Comparison of ENCODE assay signal across 25 cellular contexts in genomic region chr2:127737892-127738291, GRCh38. TPM values are rescaled to one million over a fixed set of nuclear protein-coding genes. Genes with fewer than 3 reads are reported as not detected.
DNase-seq lines count a peak whose midpoint lies in the region; ATAC-seq, FAIRE-seq and TF ChIP-seq lines count a peak whose summit lies in the region.
"Had no signal": no experiment of that assay in that cellular context is flagged by ENCODE, and none has a peak within 500 bp of the region (broad histone marks: within the 10 kb centered on the region; RNA-seq: fewer than 3 reads in every experiment).

No MANE protein-coding gene starts in this region.

- peaks cover 44% of the 10 kb centered on the region for H3K36me3 Mint-ChIP-seq in activated T-cell treated with anti-CD3 and anti-CD28 coated beads, Interleukin-2, amount 50 U/mL, for 4 hours (ENCODE audit: insufficient read depth)
- H3K36me3 Mint-ChIP-seq in effector memory CD8-positive, alpha-beta T cell (ENCODE audit: insufficient read depth), result peaks cover 5% of the 10 kb centered on the region
- peaks cover 31 to 42% of the 10 kb centered on the region in 2 donors for H3K36me3 Mint-ChIP-seq in CD4-positive, alpha-beta memory T cell
- no peaks in the 10 kb centered on the region for H3K36me3 Mint-ChIP-seq in glutamatergic neuron (ENCODE audit: unreplicated experiment)

- POLR2A ChIA-PET in CD4-positive, alpha-beta memory T cell (lab: Charles Lee; ENCODE audit: partially characterized antibody), result no interaction called here

- H3K4me3 ChIP-seq in pancreas, result no peak overlapping the region
- no peak overlapping the region for H3K4me3 ChIP-seq in CD4-positive, alpha-beta memory T cell (ENCODE audit: low read length in 2 of 2)
- H3K4me3 ChIP-seq: adrenal gland, BLaER1, left ventricle myocardium inferior, suprapubic skin had no signal

- no peak for DNase-seq in activated T-cell treated with anti-CD3 and anti-CD28 coated beads, Interleukin-2, amount 50 U/mL, for 4 hours
- DNase-seq in activated T-cell treated with anti-CD3 and anti-CD28 coated beads for 4 hours, result no peak
- no peak for DNase-seq in effector memory CD8-positive, alpha-beta T cell
- no peak for DNase-seq in pancreas
- DNase-seq in CD4-positive, alpha-beta memory T cell, result no peak
- no peak for DNase-seq in glutamatergic neuron
- no peak for DNase-seq in NCI-H526 treated with DMSO at 0.1 percent for 48 hours (lab: John Stamatoyannopoulos, UW)
- DNase-seq: ACHN, activated gamma-delta T cell treated with Interleukin-2 at 50 U/mL for 16 hours, adrenal gland, head of caudate nucleus, Karpas-422, left ventricle myocardium inferior, midbrain, MV-4-11, NCI-H748 treated with DMSO at 0.1 percent for 48 hours, nephron progenitor cell, SHP77 had no signal

- ATAC-seq in activated T-cell treated with anti-CD3 and anti-CD28 coated beads, Interleukin-2, amount 50 U/mL, for 4 hours, result peak; percentile 30 to 69
- ATAC-seq in HG03108 (IDR thresholded peaks at IDR 0.05; ENCODE audit: unreplicated experiment), result peak; percentile 40
- no peak for ATAC-seq in effector memory CD8-positive, alpha-beta T cell (replicated peaks)
- peak; percentile 35 to 55 (median 49) for ATAC-seq in pancreas

- H3K27me3 Mint-ChIP-seq in activated T-cell treated with anti-CD3 and anti-CD28 coated beads, Interleukin-2, amount 50 U/mL, for 4 hours (ENCODE audit: low read depth), result no peaks in the 10 kb centered on the region
- H3K27me3 Mint-ChIP-seq in effector memory CD8-positive, alpha-beta T cell, result no peaks in the 10 kb centered on the region
- no peaks in the 10 kb centered on the region for H3K27me3 Mint-ChIP-seq in CD4-positive, alpha-beta memory T cell
- H3K27me3 Mint-ChIP-seq in glutamatergic neuron (ENCODE audit: unreplicated experiment), result no peaks in the 10 kb centered on the region
- H3K27me3 Mint-ChIP-seq: dendritic cell treated with granulocyte-macrophage colony-stimulating factor and Interleukin-4, amounts not matched to agents 40 ng/mL and 50 ng/mL, for 4 days had no signal

- H3K4me1 Mint-ChIP-seq in activated T-cell treated with anti-CD3 and anti-CD28 coated beads, Interleukin-2, amount 50 U/mL, for 4 hours (ENCODE audit: low read depth), result peaks cover 18% of the 10 kb centered on the region
- peaks cover 0 to 20% of the 10 kb centered on the region in 2 donors for H3K4me1 Mint-ChIP-seq in effector memory CD8-positive, alpha-beta T cell (ENCODE audit: low read depth in 2 of 2)
- H3K4me1 Mint-ChIP-seq in CD4-positive, alpha-beta memory T cell, result peaks cover 0 to 20% (median 14%) of the 10 kb centered on the region in 4 donors
- peaks cover 9% of the 10 kb centered on the region for H3K4me1 Mint-ChIP-seq in glutamatergic neuron (ENCODE audit: low read depth, unreplicated experiment)

- no peak for TF ChIP-seq CTCF in pancreas (IDR thresholded peaks at IDR 0.05)
- TF ChIP-seq CTCF in glutamatergic neuron (IDR thresholded peaks at IDR 0.05; ENCODE audit: partially characterized antibody, unreplicated experiment), result no peak

- WGBS in pancreas, 2 donors, result 10 to 12% methylated on average over 1 of the region's 1 CpG

- H3K27ac Mint-ChIP-seq in effector memory CD8-positive, alpha-beta T cell, result peak overlapping the region; percentile 26 to 65
- no peak overlapping the region for H3K27ac Mint-ChIP-seq in CD4-positive, alpha-beta memory T cell
- no peak overlapping the region for H3K27ac Mint-ChIP-seq in glutamatergic neuron (ENCODE audit: unreplicated experiment)
- H3K27ac Mint-ChIP-seq: dendritic cell treated with granulocyte-macrophage colony-stimulating factor and Interleukin-4, amounts not matched to agents 40 ng/mL and 50 ng/mL, for 4 days; nephron progenitor cell had no signal

- CTCF ChIA-PET in CD4-positive, alpha-beta memory T cell (lab: Charles Lee; ENCODE audit: partially characterized antibody), result no interaction called here

- FAIRE-seq in pancreas (lab: Jason Lieb, UNC), result no peak
- FAIRE-seq: D721Med, endothelial cell of umbilical vein, urothelium cell line had no signal

- H3K27ac ChIP-seq in pancreas, result peak overlapping the region in 2 of 4 donors; percentile 39 to 44
- no peak overlapping the region for H3K27ac ChIP-seq in CD4-positive, alpha-beta memory T cell (ENCODE audit: low read depth, low read length)
- H3K27ac ChIP-seq: adrenal gland, BLaER1, left ventricle myocardium inferior, suprapubic skin had no signal

- peaks cover 32 to 40% (median 36%) of the 10 kb centered on the region in 3 donors for H3K4me1 ChIP-seq in pancreas
- no peaks in the 10 kb centered on the region for H3K4me1 ChIP-seq in CD4-positive, alpha-beta memory T cell (ENCODE audit: insufficient read depth, low read length)
- H3K4me1 ChIP-seq: BLaER1, suprapubic skin had no signal

- H3K4me3 Mint-ChIP-seq in activated T-cell treated with anti-CD3 and anti-CD28 coated beads, Interleukin-2, amount 50 U/mL, for 4 hours, result no peak overlapping the region
- H3K4me3 Mint-ChIP-seq in effector memory CD8-positive, alpha-beta T cell, result no peak overlapping the region
- no peak overlapping the region for H3K4me3 Mint-ChIP-seq in CD4-positive, alpha-beta memory T cell
- no peak overlapping the region for H3K4me3 Mint-ChIP-seq in glutamatergic neuron (ENCODE audit: unreplicated experiment)
- H3K4me3 Mint-ChIP-seq: dendritic cell treated with granulocyte-macrophage colony-stimulating factor and Interleukin-4, amounts not matched to agents 40 ng/mL and 50 ng/mL, for 4 days; nephron progenitor cell had no signal

- H3K36me3 ChIP-seq in pancreas, result no peaks in the 10 kb centered on the region
- H3K36me3 ChIP-seq in CD4-positive, alpha-beta memory T cell (ENCODE audit: insufficient read depth, low read length), result peaks cover 8% of the 10 kb centered on the region
- H3K36me3 ChIP-seq: adrenal gland, left ventricle myocardium inferior had no signal

- no peaks in the 10 kb centered on the region for H3K27me3 ChIP-seq in pancreas
- no peaks in the 10 kb centered on the region for H3K27me3 ChIP-seq in CD4-positive, alpha-beta memory T cell (ENCODE audit: insufficient read depth, low read length)
- H3K27me3 ChIP-seq: adrenal gland, BLaER1, suprapubic skin had no signal

- H3K9me3 ChIP-seq in pancreas, result no peaks in the 10 kb centered on the region
- H3K9me3 ChIP-seq in CD4-positive, alpha-beta memory T cell (ENCODE audit: control insufficient read depth in 1 of 2, low read length in 2 of 2), result no peaks in the 10 kb centered on the region
- H3K9me3 ChIP-seq: adrenal gland, BLaER1, left ventricle myocardium inferior, suprapubic skin had no signal

- intact Hi-C loops in pancreas (cut with DNase I), result no loop called here
- intact Hi-C loops in CD4-positive, alpha-beta memory T cell (cut with micrococcal nuclease), result no loop called here

- H3K9me3 Mint-ChIP-seq in activated T-cell treated with anti-CD3 and anti-CD28 coated beads, Interleukin-2, amount 50 U/mL, for 4 hours, result no peaks in the 10 kb centered on the region
- H3K9me3 Mint-ChIP-seq in effector memory CD8-positive, alpha-beta T cell, result no peaks in the 10 kb centered on the region
- H3K9me3 Mint-ChIP-seq in CD4-positive, alpha-beta memory T cell, result no peaks in the 10 kb centered on the region
- H3K9me3 Mint-ChIP-seq in glutamatergic neuron (ENCODE audit: unreplicated experiment), result no peaks in the 10 kb centered on the region
- H3K9me3 Mint-ChIP-seq: dendritic cell treated with granulocyte-macrophage colony-stimulating factor and Interleukin-4, amounts not matched to agents 40 ng/mL and 50 ng/mL, for 4 days; nephron progenitor cell had no signal

RNA-seq across cellular contexts. Expression of gene SFT2D3, which starts 36.6 kb away (rescaled TPM):
- total RNA-seq in activated T-cell treated with anti-CD3 and anti-CD28 coated beads, Interleukin-2, amount 50 U/mL, for 4 hours, result 1 to 10 TPM; 6.4 TPM
- total RNA-seq in pancreas, result 1 to 10 TPM; 2.7 to 5.7 (median 3.6) TPM
- 1 to 10 TPM; 3.6 to 5.5 TPM for polyA plus RNA-seq in pancreas
- 10 to 100 TPM; 14.4 to 15.4 TPM for total RNA-seq in CD4-positive, alpha-beta memory T cell
- polyA plus RNA-seq in CD4-positive, alpha-beta memory T cell, result 1 to 10 TPM; 1.5 TPM
- total RNA-seq in glutamatergic neuron (ENCODE audit: unreplicated experiment), result 6.4 TPM

Comparison
In these comparisons a context has a peak if more than half of its experiments do, and no peak if none do; other contexts are left out.
1. H3K27ac Mint-ChIP-seq: peak in effector memory CD8-positive, alpha-beta T cell (2 of 2); none in CD4-positive, alpha-beta memory T cell (0 of 7) and glutamatergic neuron (single experiment).